ENCODE assay signal across 9 cellular contexts in genomic region chr6:33623895-33624381, GRCh38. TPM values are rescaled to one million over a fixed set of nuclear protein-coding genes. Genes with fewer than 3 reads are reported as not detected.
DNase-seq lines count a peak whose midpoint lies in the region; ATAC-seq and TF ChIP-seq lines count a peak whose summit lies in the region.
"Had no signal": no experiment of that assay in that cellular context is flagged by ENCODE, and none has a peak within 500 bp of the region (broad histone marks: within the 10 kb centered on the region; RNA-seq: fewer than 3 reads in every experiment).

No MANE protein-coding gene starts in this region.

- H4K8ac ChIP-seq in mesendoderm (ENCODE audit: low read depth, low read length), result no peak overlapping the region

- no peak for DNase-seq in activated naive CD4-positive, alpha-beta T cell treated with anti-CD3 and anti-CD28 coated beads, Interleukin-2, amount 10 ng/mL, durations not matched to agents 7 days and 5 days
- no peak for DNase-seq in activated naive CD4-positive, alpha-beta T cell treated with Interleukin-2 at 50 U/mL for 16 hours
- DNase-seq in T-helper 17 cell (no peak), immature natural killer cell (no peak), type B pancreatic cell (ENCODE audit: extremely low spot score, unreplicated experiment) (no peak), mesendoderm (no peak), kidney glomerular epithelial cell (lab: John Stamatoyannopoulos, UW) (no peak)
- DNase-seq in stimulated activated CD4-positive, alpha-beta T cell treated with anti-CD3 and anti-CD28 coated beads, Interleukin-2, amount 100 ng/mL, for 48 hours, result no peak
- DNase-seq: cortex of kidney had no signal

- no peak overlapping the region for H3K9ac ChIP-seq in mesendoderm (ENCODE audit: low read length)

- H3K79me1 ChIP-seq in mesendoderm (ENCODE audit: low read length), result peaks cover 5% of the 10 kb centered on the region

- no peak overlapping the region for H3K27ac ChIP-seq in mesendoderm (ENCODE audit: low read depth, low read length)

- no peaks in the 10 kb centered on the region for H3K9me3 ChIP-seq in T-helper 17 cell (ENCODE audit: control insufficient read depth, low read length, poor library complexity, severe bottlenecking)

- H3K4me3 ChIP-seq in mesendoderm (ENCODE audit: low read length), result no peak overlapping the region

- CTCF ChIA-PET in activated naive CD4-positive, alpha-beta T cell treated with anti-CD3 and anti-CD28 coated beads, Interleukin-2, amount 10 ng/mL, durations not matched to agents 7 days and 5 days (lab: Charles Lee), result interaction anchor here (1.5 kb wide), 1 partner anchor 37 kb away, joined by 3 read pairs; no protein-coding TSS in a partner anchor

- no peaks in the 10 kb centered on the region for H3K27me3 ChIP-seq in mesendoderm (ENCODE audit: insufficient read depth, low read length, poor library complexity)

- no peak for ATAC-seq in T-helper 17 cell

- peaks cover 28% of the 10 kb centered on the region for H3K36me3 Mint-ChIP-seq in activated naive CD4-positive, alpha-beta T cell treated with anti-CD3 and anti-CD28 coated beads, Interleukin-2, amount 10 ng/mL, durations not matched to agents 7 days and 5 days
- H3K36me3 Mint-ChIP-seq in T-helper 17 cell (ENCODE audit: low read depth) (peaks cover 2% of the 10 kb centered on the region), immature natural killer cell (peaks cover 0 to 5% (median 0%) of the 10 kb centered on the region in 3 donors), type B pancreatic cell (no peaks in the 10 kb centered on the region)

- H3K18ac ChIP-seq in mesendoderm (ENCODE audit: low read length), result no peak overlapping the region

- H3K27me3 Mint-ChIP-seq in activated naive CD4-positive, alpha-beta T cell treated with anti-CD3 and anti-CD28 coated beads, Interleukin-2, amount 10 ng/mL, durations not matched to agents 7 days and 5 days, result no peaks in the 10 kb centered on the region
- H3K27me3 Mint-ChIP-seq in T-helper 17 cell (no peaks in the 10 kb centered on the region), immature natural killer cell (ENCODE audit: low read depth in 3 of 3) (peaks cover 2 to 10% (median 2%) of the 10 kb centered on the region in 3 donors), type B pancreatic cell (peaks cover 38% of the 10 kb centered on the region)

- H2AK5ac ChIP-seq in mesendoderm (ENCODE audit: low read length), result no peak overlapping the region

- peak overlapping the region; percentile 35 for H3K27ac Mint-ChIP-seq in activated naive CD4-positive, alpha-beta T cell treated with anti-CD3 and anti-CD28 coated beads, Interleukin-2, amount 10 ng/mL, durations not matched to agents 7 days and 5 days
- no peak overlapping the region for H3K27ac Mint-ChIP-seq in T-helper 17 cell
- peak overlapping the region in 5 of 6 donors; percentile 82 to 95 (median 90) for H3K27ac Mint-ChIP-seq in immature natural killer cell
- peak overlapping the region; percentile 87 for H3K27ac Mint-ChIP-seq in type B pancreatic cell

- H3K4me2 ChIP-seq in mesendoderm (ENCODE audit: low read length), result no peak overlapping the region

- no peak for TF ChIP-seq CTCF in type B pancreatic cell (conservative IDR thresholded peaks at IDR 0.05)

- H3K4me1 ChIP-seq in mesendoderm (ENCODE audit: control insufficient read depth, low read depth, low read length), result peaks cover 2% of the 10 kb centered on the region

- H3K4me3 Mint-ChIP-seq in activated naive CD4-positive, alpha-beta T cell treated with anti-CD3 and anti-CD28 coated beads, Interleukin-2, amount 10 ng/mL, durations not matched to agents 7 days and 5 days, result peak overlapping the region; percentile 86
- peak overlapping the region; percentile 94 for H3K4me3 Mint-ChIP-seq in T-helper 17 cell
- H3K4me3 Mint-ChIP-seq in immature natural killer cell, result peak overlapping the region; percentile 28 to 94 (median 64)
- H3K4me3 Mint-ChIP-seq in type B pancreatic cell, result peak overlapping the region; percentile 76

- H4K5ac ChIP-seq in mesendoderm (ENCODE audit: low read length), result no peak overlapping the region

- H2BK15ac ChIP-seq in mesendoderm (replicated peaks; ENCODE audit: low read depth), result no peak overlapping the region

- no peak overlapping the region for H3K56ac ChIP-seq in mesendoderm (ENCODE audit: low read length)

- H3K23ac ChIP-seq in mesendoderm (ENCODE audit: low read length), result no peak overlapping the region

- H3K36me3 ChIP-seq in mesendoderm (ENCODE audit: control insufficient read depth, insufficient read depth, low read length), result no peaks in the 10 kb centered on the region

- no peak overlapping the region for H2BK120ac ChIP-seq in mesendoderm (ENCODE audit: low read depth, low read length)

- H3K9me3 Mint-ChIP-seq in activated naive CD4-positive, alpha-beta T cell treated with anti-CD3 and anti-CD28 coated beads, Interleukin-2, amount 10 ng/mL, durations not matched to agents 7 days and 5 days, result no peaks in the 10 kb centered on the region
- H3K9me3 Mint-ChIP-seq in immature natural killer cell (no peaks in the 10 kb centered on the region), type B pancreatic cell (no peaks in the 10 kb centered on the region)

- H3K79me2 ChIP-seq in mesendoderm (ENCODE audit: control insufficient read depth, insufficient read depth, low read length), result no peaks in the 10 kb centered on the region

- no peak overlapping the region for H3K4ac ChIP-seq in mesendoderm (ENCODE audit: low read depth, low read length)

- no peak overlapping the region for H2BK5ac ChIP-seq in mesendoderm (ENCODE audit: low read length)

- H3K4me1 Mint-ChIP-seq in activated naive CD4-positive, alpha-beta T cell treated with anti-CD3 and anti-CD28 coated beads, Interleukin-2, amount 10 ng/mL, durations not matched to agents 7 days and 5 days, result peaks cover 64% of the 10 kb centered on the region
- H3K4me1 Mint-ChIP-seq in T-helper 17 cell, result peaks cover 47% of the 10 kb centered on the region
- peaks cover 46 to 62% of the 10 kb centered on the region in 2 donors for H3K4me1 Mint-ChIP-seq in immature natural killer cell
- H3K4me1 Mint-ChIP-seq in type B pancreatic cell (ENCODE audit: unreplicated experiment), result peaks cover 45% of the 10 kb centered on the region

- no CpG with 5 or more reads among the region's 6 CpGs for WGBS in mesendoderm (ENCODE audit: extremely low coverage, insufficient coverage, low lambda C conversion rate)

RNA-seq across cellular contexts. Expression of gene ITPR3, which starts 2.8 kb away (rescaled TPM):
- 10 to 100 TPM; 48.1 to 48.3 TPM for total RNA-seq in T-helper 17 cell
- 1 to 10 TPM in 2 of 3 donors, under 1 TPM in 1; 0.02 to 7.2 (median 1.1) TPM for polyA plus RNA-seq in immature natural killer cell
- 24.6 and 56.1 TPM in 2 replicates for total RNA-seq in type B pancreatic cell (ENCODE audit: low replicate concordance)
- 9.8 TPM for polyA plus RNA-seq in mesendoderm (2013, experiment 1 of 2)
- polyA plus RNA-seq in mesendoderm (2013, experiment 2 of 2), result 9.6 TPM

RNA-seq across cellular contexts. Expression of gene BAK1, which starts 43.9 kb away (rescaled TPM):
- total RNA-seq in T-helper 17 cell (10 to 100 TPM; 27.7 to 34.6 TPM), type B pancreatic cell (ENCODE audit: low replicate concordance) (27.3 and 37.0 TPM in 2 replicates)
- polyA plus RNA-seq in immature natural killer cell, result 10 to 100 TPM; 26.6 to 46.6 (median 32.4) TPM
- polyA plus RNA-seq in mesendoderm (2013, experiment 1 of 2), result 20.5 TPM
- 21.1 TPM for polyA plus RNA-seq in mesendoderm (2013, experiment 2 of 2)
